ENCODE assay signal across 8 cellular contexts in the genomic region with DNA sequence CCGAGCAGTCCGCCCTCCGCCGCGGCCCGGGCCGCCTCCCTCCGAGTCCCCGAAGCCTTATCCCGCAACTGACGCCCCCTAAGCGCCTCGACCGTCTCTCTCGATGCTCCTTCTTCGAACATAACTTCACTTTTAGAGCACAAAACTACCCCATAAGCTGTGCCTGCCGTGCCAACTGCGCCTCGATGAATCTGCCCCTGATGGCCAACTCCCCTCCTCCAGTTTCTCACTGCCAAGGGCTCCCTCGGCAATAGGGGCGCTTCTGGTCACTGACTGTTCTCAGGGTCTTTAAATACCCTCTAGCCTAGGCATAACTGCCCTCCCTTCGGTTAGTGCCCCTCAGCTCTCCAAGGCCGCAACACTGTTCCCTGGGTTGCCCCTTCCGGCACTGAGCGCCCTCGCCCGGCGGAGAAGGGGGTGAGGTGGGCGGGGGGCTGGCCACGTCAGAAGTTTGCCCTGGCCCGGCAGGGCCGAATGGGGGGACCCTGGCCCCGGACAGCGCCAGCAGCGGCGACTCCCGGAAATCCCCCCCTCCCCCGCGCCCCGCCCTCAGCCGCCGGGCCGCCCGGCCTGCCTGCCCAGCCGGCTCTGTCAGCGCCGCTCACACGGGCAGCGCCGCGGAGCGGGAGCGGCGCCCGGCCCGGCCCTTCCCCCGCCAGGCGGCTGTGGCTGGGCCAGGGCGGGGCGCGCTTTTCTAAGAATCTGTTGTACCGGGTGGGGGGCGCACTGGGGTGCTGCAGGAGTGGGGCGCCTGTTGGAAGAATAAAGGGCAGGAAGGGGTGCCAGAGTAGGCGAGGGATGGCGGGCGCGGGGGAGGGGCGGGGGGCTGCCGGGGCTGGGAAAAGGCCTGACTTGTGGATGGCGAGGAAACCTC. TPM values are rescaled to one million over a fixed set of nuclear protein-coding genes. Genes with fewer than 3 reads are reported as not detected.
A peak's percentile ranks its signal among the peaks of the same experiment; 100 is the strongest.
DNase-seq lines count a peak whose midpoint lies in the region; ATAC-seq lines count a peak whose summit lies in the region.

No MANE protein-coding gene starts in this region.

- no peak for DNase-seq in SK-N-MC (ENCODE audit: low read depth, low spot score)
- DNase-seq in T47D (ENCODE audit: low read depth in 1 of 2, low spot score in 1 of 2): peak; percentile 84 to 87
- peak; percentile 77 for DNase-seq in iPS-NIHi7 (ENCODE audit: extremely low spot score)
- DNase-seq in NCI-H187 treated with DMSO at 0.1 percent for 48 hours (lab: John Stamatoyannopoulos, UW): no peak

- H3K4me1 ChIP-seq in BLaER1 (peaks cover 75% of the 10 kb centered on the region), skeletal muscle satellite cell (ENCODE audit: control insufficient read depth, insufficient read depth, low read length) (peaks cover 47% of the 10 kb centered on the region)

- H3K4me3 ChIP-seq in BLaER1 (peak overlapping the region; percentile 74), SK-N-MC (peak overlapping the region; percentile 98), skeletal muscle satellite cell (ENCODE audit: low read length) (peak overlapping the region; percentile 88)

- H3K27ac ChIP-seq in BLaER1 (peak overlapping the region; percentile 76), SK-N-MC (peak overlapping the region; percentile 98)

- H4K20me1 ChIP-seq in BLaER1: peaks cover 5% of the 10 kb centered on the region; the same call in 1 of the 2 replicates

- peak overlapping the region; percentile 76 for H3K9ac ChIP-seq in BLaER1
- peak overlapping the region; percentile 60 for H3K9ac ChIP-seq in SK-N-MC (ENCODE audit: insufficient read length)
- H3K9ac ChIP-seq in skeletal muscle satellite cell (ENCODE audit: low read depth, low read length): peak overlapping the region; percentile 84

- in situ Hi-C loops in T47D (cut with HindIII; ENCODE audit: low pct_unique_long_range_greater_than_20kb, low sequenced_read_pairs): no loop called here

- H3K27me3 ChIP-seq in BLaER1 (no peaks in the 10 kb centered on the region), skeletal muscle satellite cell (ENCODE audit: control insufficient read depth, insufficient read depth, low read length) (no peaks in the 10 kb centered on the region)

- H3K9me3 ChIP-seq in BLaER1 (no peaks in the 10 kb centered on the region), SK-N-MC (ENCODE audit: low read depth, low read length) (no peaks in the 10 kb centered on the region), skeletal muscle satellite cell (replicated peaks; ENCODE audit: low read length) (no peaks in the 10 kb centered on the region)

- 0 out of 2 replicates have a peak, but pooled peaks cover under 1% of the 10 kb centered on the region for H3K36me3 ChIP-seq in BLaER1
- H3K36me3 ChIP-seq in SK-N-MC (ENCODE audit: insufficient read depth, low read length): no peaks in the 10 kb centered on the region
- H3K36me3 ChIP-seq in skeletal muscle satellite cell (ENCODE audit: insufficient read depth, low read length): peaks cover 4% of the 10 kb centered on the region

- peak; percentile 30 for ATAC-seq in GM18867 (IDR thresholded peaks at IDR 0.05; ENCODE audit: unreplicated experiment)
- peak; percentile 28 for ATAC-seq in HG03280 (IDR thresholded peaks at IDR 0.05; ENCODE audit: unreplicated experiment)

- peak overlapping the region; percentile 93 for H3K4me2 ChIP-seq in BLaER1
- H3K4me2 ChIP-seq in skeletal muscle satellite cell (ENCODE audit: low read length): peak overlapping the region; percentile 92

RNA-seq across cellular contexts. Expression of gene RARG, which starts 10.6 kb away (rescaled TPM):
- 17.7 and 21.8 TPM in 2 replicates for total RNA-seq in skeletal muscle satellite cell (2012; rRNA removed)

RNA-seq across cellular contexts. Expression of gene ITGB7, which starts 14.4 kb away (rescaled TPM):
- total RNA-seq in skeletal muscle satellite cell (2012; rRNA removed): under 0.01 and 1.5 TPM in 2 replicates

RNA-seq across cellular contexts. Expression of gene CSAD, which starts 40.7 kb away (rescaled TPM):
- total RNA-seq in skeletal muscle satellite cell (2012; rRNA removed): 5.8 and 8.5 TPM in 2 replicates

RNA-seq across cellular contexts. Expression of gene ZNF740, which starts 40.9 kb away (rescaled TPM):
- 7.6 and 9.2 TPM in 2 replicates for total RNA-seq in skeletal muscle satellite cell (2012; rRNA removed)

RNA-seq across cellular contexts. Expression of gene ESPL1, which starts 46.7 kb away (rescaled TPM):
- 6.3 and 7.0 TPM in 2 replicates for total RNA-seq in skeletal muscle satellite cell (2012; rRNA removed)

Comparison
In these comparisons a context has a peak if more than half of its experiments do, and no peak if none do; other contexts are left out.
1. DNase-seq: peak in T47D (2 of 2) and iPS-NIHi7 (single experiment); none in SK-N-MC (single experiment) and NCI-H187 treated with DMSO at 0.1 percent for 48 hours (single experiment).
2. Peak in every context shown above with its lines, with median percentiles within 50 percentile points of each other: H3K4me3 ChIP-seq and H3K9ac ChIP-seq.